ENCODE assay signal across 13 cellular contexts in genomic region chr15:83446417-83446816, GRCh38. TPM values are rescaled to one million over a fixed set of nuclear protein-coding genes. Genes with fewer than 3 reads are reported as not detected.
DNase-seq lines count a peak whose midpoint lies in the region; ATAC-seq and TF ChIP-seq lines count a peak whose summit lies in the region.
"Had no signal": no experiment of that assay in that cellular context is flagged by ENCODE, and none has a peak within 500 bp of the region (broad histone marks: within the 10 kb centered on the region; RNA-seq: fewer than 3 reads in every experiment).

No MANE protein-coding gene starts in this region.

- H4K20me1 ChIP-seq in BLaER1 treated with 17β-estradiol and CSF1 and Interleukin-3, amounts not matched to agents 10 nM and 100 nM = no peaks in the 10 kb centered on the region
- H4K20me1 ChIP-seq in KMS-11 (ENCODE audit: insufficient read depth) = no peaks in the 10 kb centered on the region

- DNase-seq in dorsolateral prefrontal cortex = no peak
- no peak for DNase-seq in RPMI8226
- DNase-seq in HCEC 1CT = no peak
- DNase-seq in omental fat pad (ENCODE audit: low spot score) = no peak
- DNase-seq: effector memory CD4-positive, alpha-beta T cell; NCI-H1694 had no signal

- H3K9me3 ChIP-seq in BLaER1 treated with 17β-estradiol and CSF1 and Interleukin-3, amounts not matched to agents 10 nM and 100 nM (replicated peaks in 1 of 11) = peaks cover 12 to 24% (median 21%) of the 10 kb centered on the region in 11 experiments; a peak in 21 of 22 replicates
- H3K9me3 ChIP-seq: adrenal gland had no signal

- peaks cover 4% of the 10 kb centered on the region for H3K9me3 Mint-ChIP-seq in nephron

- TF ChIP-seq CTCF in KMS-11 (conservative IDR thresholded peaks at IDR 0.05; ENCODE audit: low read depth, low read length) (no peak), dorsolateral prefrontal cortex (IDR thresholded peaks at IDR 0.05 in 54 of 56, conservative IDR thresholded peaks at IDR 0.05 in 2 of 56; ENCODE audit: low read depth in 1 of 56, partially characterized antibody in 56 of 56) (no peak), nephron (IDR thresholded peaks at IDR 0.05; ENCODE audit: unreplicated experiment in 3 of 3) (no peak), omental fat pad (IDR thresholded peaks at IDR 0.05) (no peak)

- intact Hi-C loops in dorsolateral prefrontal cortex (cut with DNase I) = loop anchor here (1.0 to 10.0 kb wide), 5 partner anchors 66 to 591 kb away; no protein-coding TSS in a partner anchor

- no peak for ATAC-seq in HG03460 (IDR thresholded peaks at IDR 0.05; ENCODE audit: unreplicated experiment)
- no peak for ATAC-seq in omental fat pad (ENCODE audit: low FRiP score)

- H3K36me3 Mint-ChIP-seq in nephron (ENCODE audit: low read depth) = no peaks in the 10 kb centered on the region
- H3K36me3 Mint-ChIP-seq: CD14-positive monocyte had no signal

- peak overlapping the region in 2 of 10 experiments; percentile 61 to 72; a peak in 1 of 20 replicates for H3K4me3 ChIP-seq in BLaER1 treated with 17β-estradiol and CSF1 and Interleukin-3, amounts not matched to agents 10 nM and 100 nM
- no peak overlapping the region for H3K4me3 ChIP-seq in KMS-11 (IDR thresholded peaks at IDR 0.05; ENCODE audit: insufficient read depth, low read depth, low read length)
- peak overlapping the region; percentile 59 to 96 (median 82) for H3K4me3 ChIP-seq in dorsolateral prefrontal cortex

- peak overlapping the region in 8 of 11 experiments; percentile 47 to 86 (median 79); a peak in 11 of 22 replicates for H3K4me2 ChIP-seq in BLaER1 treated with 17β-estradiol and CSF1 and Interleukin-3, amounts not matched to agents 10 nM and 100 nM
- H3K4me2 ChIP-seq in KMS-11 = peak overlapping the region; percentile 51; the same call in 1 of the 2 replicates

- H3K27me3 Mint-ChIP-seq in nephron (ENCODE audit: low read depth) = peaks cover 43% of the 10 kb centered on the region

- peaks cover 6% of the 10 kb centered on the region for H3K4me1 Mint-ChIP-seq in nephron

- H3K27me3 ChIP-seq in BLaER1 treated with 17β-estradiol and CSF1 and Interleukin-3, amounts not matched to agents 10 nM and 100 nM = peaks cover 9 to 19% (median 15%) of the 10 kb centered on the region in 11 experiments; a peak in 21 of 22 replicates
- H3K27me3 ChIP-seq in KMS-11 (ENCODE audit: insufficient read depth, low read depth) (no peaks in the 10 kb centered on the region), dorsolateral prefrontal cortex (peaks cover 0 to 7% (median 0%) of the 10 kb centered on the region in 45 donors)

- H3K4me1 ChIP-seq in BLaER1 treated with 17β-estradiol and CSF1 and Interleukin-3, amounts not matched to agents 10 nM and 100 nM = peaks cover 0 to 15% (median 8%) of the 10 kb centered on the region in 10 experiments; a peak in 12 of 20 replicates
- H3K4me1 ChIP-seq in KMS-11 (ENCODE audit: low read depth, poor library complexity, severe bottlenecking) = no peaks in the 10 kb centered on the region

- no peak overlapping the region for H3K27ac Mint-ChIP-seq in nephron

- peak overlapping the region; percentile 89 to 90 (median 89) for H3K4me3 Mint-ChIP-seq in nephron

- H3K9ac ChIP-seq in BLaER1 treated with 17β-estradiol and CSF1 and Interleukin-3, amounts not matched to agents 10 nM and 100 nM = no peak overlapping the region
- H3K9ac ChIP-seq in KMS-11 = no peak overlapping the region

- H3K36me3 ChIP-seq in BLaER1 treated with 17β-estradiol and CSF1 and Interleukin-3, amounts not matched to agents 10 nM and 100 nM = no peaks in the 10 kb centered on the region
- no peaks in the 10 kb centered on the region for H3K36me3 ChIP-seq in KMS-11 (ENCODE audit: insufficient read depth)
- H3K36me3 ChIP-seq: adrenal gland had no signal

- no peak overlapping the region for H3K27ac ChIP-seq in BLaER1 treated with 17β-estradiol and CSF1 and Interleukin-3, amounts not matched to agents 10 nM and 100 nM
- H3K27ac ChIP-seq in KMS-11 = no peak overlapping the region
- H3K27ac ChIP-seq in dorsolateral prefrontal cortex = peak overlapping the region in 58 of 59 donors; percentile 54 to 98 (median 94)
- H3K27ac ChIP-seq: adrenal gland had no signal

- peak overlapping the region; percentile 76; the same call in 1 of the 2 replicates for H2AFZ ChIP-seq in KMS-11 (ENCODE audit: low read depth)

- H3K79me2 ChIP-seq in KMS-11 (ENCODE audit: insufficient read depth, low read depth) = no peaks in the 10 kb centered on the region

RNA-seq across cellular contexts. Expression of gene SH3GL3, which starts 0.7 kb away (rescaled TPM):
- total RNA-seq in dorsolateral prefrontal cortex (100 to 1,000 TPM in 36 of 120 experiments, 10 to 100 TPM in 84; 52.3 to 210 (median 91.0) TPM), omental fat pad (1 to 10 TPM in 2 of 4 donors, under 1 TPM in 1, not detected in 1; 0.60 to 1.8 (median 1.0) TPM)
- total RNA-seq: mononuclear cell had no signal

Comparison
In these comparisons a context has a peak if more than half of its experiments do, and no peak if none do; other contexts are left out.
1. H3K27ac ChIP-seq: peak in dorsolateral prefrontal cortex (58 of 59); none in BLaER1 treated with 17β-estradiol and CSF1 and Interleukin-3, amounts not matched to agents 10 nM and 100 nM (0 of 11) and KMS-11 (single experiment).
2. RNA of gene SH3GL3, which starts 0.7 kb away (total RNA-seq): 52.3 to 210 TPM in dorsolateral prefrontal cortex; 0.60 to 1.8 TPM in omental fat pad; every median in the first group is over 10 times any median in the second.